ENCODE assay signal across 19 cellular contexts in the genomic region with DNA sequence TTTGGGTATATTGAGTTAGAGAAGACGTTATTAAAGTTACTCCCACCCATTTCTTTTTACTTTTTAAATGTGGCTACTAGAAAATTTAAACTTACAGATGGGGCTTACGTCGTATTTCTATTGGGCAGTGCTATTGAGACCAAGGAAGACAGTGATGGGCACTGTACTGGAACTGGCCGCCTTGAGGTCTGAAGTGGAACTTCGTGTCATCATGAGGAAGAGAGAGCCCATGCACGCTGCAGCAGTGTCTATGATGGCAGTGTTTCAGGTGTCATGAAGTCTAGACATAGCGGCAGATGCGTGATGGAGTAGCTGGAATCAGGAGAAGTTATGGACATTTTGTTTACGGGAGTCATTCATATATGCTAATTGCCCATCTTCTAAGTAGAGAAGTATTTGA.
"Had no signal": no experiment of that assay in that cellular context is flagged by ENCODE, and none has a peak within 500 bp of the region (broad histone marks: within the 10 kb centered on the region; RNA-seq: fewer than 3 reads in every experiment).

No MANE protein-coding gene starts in this region.

- H3K9me3 ChIP-seq: mucosa of descending colon, psoas muscle, tibial nerve had no signal

- H3K4me1 ChIP-seq: psoas muscle had no signal

- H3K27ac ChIP-seq: psoas muscle, tibial nerve had no signal

- H3K27ac Mint-ChIP-seq: activated CD8-positive, alpha-beta memory T cell treated with anti-CD3 and anti-CD28 coated beads, Interleukin-2, amount 10 ng/mL, durations not matched to agents 7 days and 5 days; activated naive CD4-positive, alpha-beta T cell treated with anti-CD3 and anti-CD28 coated beads, Interleukin-2, amount 50 U/mL, for 24 hours; activated T-cell treated with anti-CD3 and anti-CD28 coated beads, Interleukin-2, amount 50 U/mL, for 24 hours; brain; dendritic cell treated with granulocyte-macrophage colony-stimulating factor and Interleukin-4, amounts not matched to agents 40 ng/mL and 50 ng/mL, for 4 days; effector memory CD8-positive, alpha-beta T cell; natural killer cell; stimulated activated naive B cell treated with anti-CD40 and anti-IgM and Interleukin-4, amounts not matched to agents 10 μg/mL and 1 μg/mL and 100 μg/mL, for 72 hours had no signal

- ATAC-seq: activated CD8-positive, alpha-beta memory T cell treated with anti-CD3 and anti-CD28 coated beads, Interleukin-2, amount 10 ng/mL, durations not matched to agents 7 days and 5 days; effector memory CD8-positive, alpha-beta T cell; esophagus mucosa; left colon; mucosa of descending colon; natural killer cell; psoas muscle; sciatic nerve; stimulated activated naive B cell treated with anti-CD40 and anti-IgM and Interleukin-4, amounts not matched to agents 10 μg/mL and 1 μg/mL and 100 μg/mL, for 72 hours had no signal

- H3K4me3 Mint-ChIP-seq: activated CD8-positive, alpha-beta memory T cell treated with anti-CD3 and anti-CD28 coated beads, Interleukin-2, amount 10 ng/mL, durations not matched to agents 7 days and 5 days; activated naive CD4-positive, alpha-beta T cell treated with anti-CD3 and anti-CD28 coated beads, Interleukin-2, amount 50 U/mL, for 24 hours; activated T-cell treated with anti-CD3 and anti-CD28 coated beads, Interleukin-2, amount 50 U/mL, for 24 hours; brain; dendritic cell treated with granulocyte-macrophage colony-stimulating factor and Interleukin-4, amounts not matched to agents 40 ng/mL and 50 ng/mL, for 4 days; effector memory CD8-positive, alpha-beta T cell; natural killer cell; stimulated activated naive B cell treated with anti-CD40 and anti-IgM and Interleukin-4, amounts not matched to agents 10 μg/mL and 1 μg/mL and 100 μg/mL, for 72 hours had no signal

- H3K36me3 Mint-ChIP-seq: activated CD8-positive, alpha-beta memory T cell treated with anti-CD3 and anti-CD28 coated beads, Interleukin-2, amount 10 ng/mL, durations not matched to agents 7 days and 5 days; activated naive CD4-positive, alpha-beta T cell treated with anti-CD3 and anti-CD28 coated beads, Interleukin-2, amount 50 U/mL, for 24 hours; brain; natural killer cell; stimulated activated naive B cell treated with anti-CD40 and anti-IgM and Interleukin-4, amounts not matched to agents 10 μg/mL and 1 μg/mL and 100 μg/mL, for 72 hours had no signal

- H3K9me3 Mint-ChIP-seq: activated naive CD4-positive, alpha-beta T cell treated with anti-CD3 and anti-CD28 coated beads, Interleukin-2, amount 50 U/mL, for 24 hours; activated T-cell treated with anti-CD3 and anti-CD28 coated beads, Interleukin-2, amount 50 U/mL, for 24 hours; dendritic cell treated with granulocyte-macrophage colony-stimulating factor and Interleukin-4, amounts not matched to agents 40 ng/mL and 50 ng/mL, for 4 days; effector memory CD8-positive, alpha-beta T cell; natural killer cell; stimulated activated naive B cell treated with anti-CD40 and anti-IgM and Interleukin-4, amounts not matched to agents 10 μg/mL and 1 μg/mL and 100 μg/mL, for 72 hours had no signal

- H3K27me3 Mint-ChIP-seq: dendritic cell treated with granulocyte-macrophage colony-stimulating factor and Interleukin-4, amounts not matched to agents 40 ng/mL and 50 ng/mL, for 4 days had no signal

- H3K27me3 ChIP-seq: tibial nerve had no signal

- H3K36me3 ChIP-seq: tibial nerve had no signal

- H3K4me3 ChIP-seq: mucosa of descending colon, psoas muscle, tibial nerve had no signal

- DNase-seq: activated CD4-positive, alpha-beta T cell treated with anti-CD3 and anti-CD28 coated beads for 1 hour; activated CD4-positive, alpha-beta T cell treated with anti-CD3 and anti-CD28 coated beads, Interleukin-2, amount 50 U/mL, for 48 hours; activated CD8-positive, alpha-beta memory T cell treated with anti-CD3 and anti-CD28 coated beads, Interleukin-2, amount 10 ng/mL, durations not matched to agents 7 days and 5 days; activated effector memory CD4-positive, alpha-beta T cell treated with Interleukin-2 at 50 U/mL for 16 hours; activated T-cell treated with anti-CD3 and anti-CD28 coated beads, Interleukin-2, amount 50 U/mL, for 24 hours; effector memory CD8-positive, alpha-beta T cell; left colon; mammary epithelial cell; mucosa of descending colon; natural killer cell; psoas muscle; stimulated activated CD4-positive, alpha-beta T cell treated with anti-CD3 and anti-CD28 coated beads, Interleukin-2, amount 100 ng/mL, for 24 hours; stimulated activated naive B cell treated with anti-CD40 and anti-IgM and Interleukin-4, amounts not matched to agents 10 μg/mL and 1 μg/mL and 100 μg/mL, for 72 hours had no signal

- H3K4me1 Mint-ChIP-seq: activated CD8-positive, alpha-beta memory T cell treated with anti-CD3 and anti-CD28 coated beads, Interleukin-2, amount 10 ng/mL, durations not matched to agents 7 days and 5 days; activated naive CD4-positive, alpha-beta T cell treated with anti-CD3 and anti-CD28 coated beads, Interleukin-2, amount 50 U/mL, for 24 hours; natural killer cell had no signal
